Comparison of ENCODE assay signal across 1 cellular context in genomic region chr10:27504007-27504890, GRCh38.
A peak's percentile ranks its signal among the peaks of the same experiment; 100 is the strongest.
TF ChIP-seq lines count a peak whose summit lies in the region.

TSS of gene RAB18 (plus strand) at chr10:27504304. CDS start at chr10:27504370, 66 bp downstream.

TF ChIP-seq in H1, 55 proteins besides CTCF, POLR2A, EP300 and RAD21 (continued from another document):
- 0 out of 2 replicates have a peak, but pooled peaks have one; percentile 41 for TF ChIP-seq SP1 (IDR thresholded peaks at IDR 0.05; ENCODE audit: low read depth, low read length)
- TF ChIP-seq NANOG (IDR thresholded peaks at IDR 0.05; ENCODE audit: insufficient read depth, low read depth, low read length, poor library complexity, severe bottlenecking) = no peak
- TF ChIP-seq BACH1 (IDR thresholded peaks at IDR 0.05; ENCODE audit: low read length) = peak; percentile 96
- TF ChIP-seq RFX5 (IDR thresholded peaks at IDR 0.05; ENCODE audit: borderline replicate concordance, low read depth, low read length) = no peak
- TF ChIP-seq ZNF274 (IDR thresholded peaks at IDR 0.05; ENCODE audit: borderline replicate concordance, extremely low read depth, low read length) = no peak
- no peak for TF ChIP-seq ATF3 (IDR thresholded peaks at IDR 0.05; ENCODE audit: insufficient read depth, low read depth, low read length)
- peak; percentile 46; the same call in 1 of the 2 replicates for TF ChIP-seq E2F6 (IDR thresholded peaks at IDR 0.05)
- TF ChIP-seq CHD2 (IDR thresholded peaks at IDR 0.05; ENCODE audit: low read length) = no peak
- TF ChIP-seq FOSL1 (IDR thresholded peaks at IDR 0.05; ENCODE audit: insufficient read depth, low read depth, low read length) = no peak
- no peak for TF ChIP-seq BRCA1 (IDR thresholded peaks at IDR 0.05; ENCODE audit: low read depth, low read length)
- no peak for TF ChIP-seq TEAD4 (IDR thresholded peaks at IDR 0.05; ENCODE audit: low read depth, low read length)
- TF ChIP-seq GABPA (IDR thresholded peaks at IDR 0.05; ENCODE audit: borderline replicate concordance, insufficient read depth, low read length) = peak; percentile 86; the same call in 1 of the 2 replicates
- no peak for TF ChIP-seq JUND (IDR thresholded peaks at IDR 0.05; ENCODE audit: low read length)
- no peak for TF ChIP-seq GTF2F1 (IDR thresholded peaks at IDR 0.05; ENCODE audit: borderline replicate concordance, low read depth, low read length)
- no peak for TF ChIP-seq CEBPB (IDR thresholded peaks at IDR 0.05; ENCODE audit: low read depth, low read length)
- TF ChIP-seq TCF12 (IDR thresholded peaks at IDR 0.05; ENCODE audit: low read depth, low read length) = 0 out of 2 replicates have a peak, but pooled peaks have one; percentile 29
- no peak for TF ChIP-seq SIRT6 (IDR thresholded peaks at IDR 0.05; ENCODE audit: low read length)
- TF ChIP-seq NRF1 (IDR thresholded peaks at IDR 0.05; ENCODE audit: low read depth, low read length) = peak; percentile 91
- no peak for TF ChIP-seq RNF2 (IDR thresholded peaks at IDR 0.05; ENCODE audit: borderline replicate concordance, low read depth, low read length, missing control alignments, poor library complexity, severe bottlenecking)
- TF ChIP-seq YY1 (IDR thresholded peaks at IDR 0.05; ENCODE audit: low read depth, low read length) = no peak
- TF ChIP-seq TAF7 (optimal IDR thresholded peaks at IDR 0.05; ENCODE audit: borderline replicate concordance, low read depth, low read length) = no peak
- no peak for TF ChIP-seq ATF2 (IDR thresholded peaks at IDR 0.05; ENCODE audit: low read length)
- no peak for TF ChIP-seq CBX5 (IDR thresholded peaks at IDR 0.05; ENCODE audit: low read depth, low read length)
- TF ChIP-seq HDAC6 (IDR thresholded peaks at IDR 0.05; ENCODE audit: low read depth, low read length) = no peak
- TF ChIP-seq SIN3A (conservative IDR thresholded peaks at IDR 0.05 in 1 of 2, IDR thresholded peaks at IDR 0.05 in 1 of 2; ENCODE audit: low read depth in 1 of 2, low read length in 2 of 2) = peak; percentile 69 to 82; a peak in 2 of 4 replicates
- peak; percentile 81 for TF ChIP-seq TBP (IDR thresholded peaks at IDR 0.05; ENCODE audit: low read depth, low read length)
- TF ChIP-seq CHD7 (IDR thresholded peaks at IDR 0.05; ENCODE audit: insufficient replicate concordance, low read length) = no peak
- TF ChIP-seq CBX8 (IDR thresholded peaks at IDR 0.05; ENCODE audit: borderline replicate concordance, low read depth, low read length) = no peak
- TF ChIP-seq CTBP2 (IDR thresholded peaks at IDR 0.05; ENCODE audit: borderline replicate concordance, insufficient read depth, insufficient read length, low read length) = peak; percentile 57
- peak; percentile 86 to 99 for TF ChIP-seq HDAC2 (IDR thresholded peaks at IDR 0.05; ENCODE audit: borderline replicate concordance in 1 of 2, low read depth in 2 of 2, low read length in 2 of 2)
- no peak for TF ChIP-seq MAFK (IDR thresholded peaks at IDR 0.05; ENCODE audit: low read depth, low read length)
- TF ChIP-seq SP4 (IDR thresholded peaks at IDR 0.05; ENCODE audit: low read length) = peak; percentile 71; the same call in 1 of the 2 replicates
- no peak for TF ChIP-seq KDM1A (IDR thresholded peaks at IDR 0.05; ENCODE audit: borderline replicate concordance, low read length)
- no peak for TF ChIP-seq CHD1 (IDR thresholded peaks at IDR 0.05; ENCODE audit: low read depth, low read length)
- 0 out of 2 replicates have a peak, but pooled peaks have one; percentile 7 for TF ChIP-seq SRF (IDR thresholded peaks at IDR 0.05; ENCODE audit: low read depth, low read length)
